Comparison of ENCODE assay signal across 20 cellular contexts in genomic region chr7:129047761-129048160, GRCh38. TPM values are rescaled to one million over a fixed set of nuclear protein-coding genes. Genes with fewer than 3 reads are reported as not detected.
DNase-seq lines count a peak whose midpoint lies in the region; ATAC-seq and TF ChIP-seq lines count a peak whose summit lies in the region.
"Had no signal": no experiment of that assay in that cellular context is flagged by ENCODE, and none has a peak within 500 bp of the region (broad histone marks: within the 10 kb centered on the region; RNA-seq: fewer than 3 reads in every experiment).

No MANE protein-coding gene starts in this region.

- H3K4me3 ChIP-seq in left lung (no peak overlapping the region), sigmoid colon (no peak overlapping the region)
- H3K4me3 ChIP-seq in naive thymus-derived CD4-positive, alpha-beta T cell (ENCODE audit: low read length), result no peak overlapping the region
- H3K4me3 ChIP-seq: SJCRH30 had no signal

- H3K27me3 ChIP-seq in left lung (no peaks in the 10 kb centered on the region), sigmoid colon (no peaks in the 10 kb centered on the region)
- H3K27me3 ChIP-seq in naive thymus-derived CD4-positive, alpha-beta T cell (ENCODE audit: control insufficient read depth in 2 of 2, insufficient read depth in 2 of 2, low read length in 2 of 2), result no peaks in the 10 kb centered on the region
- H3K27me3 ChIP-seq: BE2C, SJCRH30 had no signal

- ATAC-seq in WTC11, result no peak
- peak; percentile 68 for ATAC-seq in left lung
- ATAC-seq in effector memory CD8-positive, alpha-beta T cell (replicated peaks), result no peak
- no peak for ATAC-seq in naive thymus-derived CD4-positive, alpha-beta T cell

- TF ChIP-seq CTCF in WTC11 (IDR thresholded peaks at IDR 0.05) (no peak), left lung (IDR thresholded peaks at IDR 0.05) (no peak), sigmoid colon (IDR thresholded peaks at IDR 0.05) (no peak)

- CTCF ChIA-PET in WTC11 (lab: Charles Lee), result interaction anchor here (1.0 kb wide), 1 partner anchor 44 kb away, joined by 3 read pairs; no protein-coding TSS in a partner anchor
- CTCF ChIA-PET in naive thymus-derived CD4-positive, alpha-beta T cell (lab: Charles Lee), result no interaction called here

- H3K27ac ChIP-seq in left lung (no peak overlapping the region), sigmoid colon (no peak overlapping the region)
- H3K27ac ChIP-seq in naive thymus-derived CD4-positive, alpha-beta T cell (ENCODE audit: low read depth, low read length), result no peak overlapping the region
- H3K27ac ChIP-seq: KMS-11, RWPE1, SJCRH30 had no signal

- H3K4me3 Mint-ChIP-seq in WTC11, result no peak overlapping the region
- H3K4me3 Mint-ChIP-seq in effector memory CD8-positive, alpha-beta T cell, result peak overlapping the region in 1 of 2 donors; percentile 58
- peak overlapping the region in 4 of 10 donors; percentile 2 to 60 (median 20) for H3K4me3 Mint-ChIP-seq in naive thymus-derived CD4-positive, alpha-beta T cell
- H3K4me3 Mint-ChIP-seq: CD4-positive, alpha-beta T cell; HFFc6 had no signal

- TF ChIP-seq EP300 in sigmoid colon (IDR thresholded peaks at IDR 0.05), result no peak

- peak; percentile 79 for DNase-seq in M059J (ENCODE audit: low read depth)
- DNase-seq in WTC11 (ENCODE audit: low spot score), result no peak
- no peak for DNase-seq in left lung
- DNase-seq in effector memory CD8-positive, alpha-beta T cell, result no peak
- no peak for DNase-seq in NCI-H748 treated with DMSO at 0.1 percent for 48 hours (lab: John Stamatoyannopoulos, UW)
- no peak for DNase-seq in sigmoid colon
- DNase-seq in naive thymus-derived CD4-positive, alpha-beta T cell, result no peak
- DNase-seq: BE2C; Calu3; CD4-positive, alpha-beta T cell; DMS53; HFFc6; NCI-H187; NCI-H345; NCI-H526 treated with DMSO at 0.1 percent for 48 hours; NK-92 treated with Interleukin-12 subunit alpha and Interleukin-12 subunit beta, amount 100 ng/mL, for 24 hours; OCI-M1; SJCRH30 had no signal

- POLR2A ChIA-PET in WTC11 (lab: Charles Lee), result no interaction called here
- POLR2A ChIA-PET in naive thymus-derived CD4-positive, alpha-beta T cell (lab: Charles Lee), result no interaction called here

- no peak overlapping the region for H3K27ac Mint-ChIP-seq in WTC11
- H3K27ac Mint-ChIP-seq in effector memory CD8-positive, alpha-beta T cell, result no peak overlapping the region
- H3K27ac Mint-ChIP-seq in naive thymus-derived CD4-positive, alpha-beta T cell, result no peak overlapping the region
- H3K27ac Mint-ChIP-seq: CD4-positive, alpha-beta T cell; HFFc6 had no signal

- H3K36me3 ChIP-seq in left lung (no peaks in the 10 kb centered on the region), sigmoid colon (no peaks in the 10 kb centered on the region)
- peaks cover 0 to 4% (median 0%) of the 10 kb centered on the region in 3 experiments for H3K36me3 ChIP-seq in naive thymus-derived CD4-positive, alpha-beta T cell (ENCODE audit: control insufficient read depth in 2 of 3, insufficient read depth in 3 of 3, low read length in 3 of 3)

- H3K4me1 Mint-ChIP-seq in WTC11, result peaks cover 38% of the 10 kb centered on the region
- peaks cover 42 to 57% of the 10 kb centered on the region in 2 donors for H3K4me1 Mint-ChIP-seq in effector memory CD8-positive, alpha-beta T cell (ENCODE audit: low read depth in 2 of 2)
- H3K4me1 Mint-ChIP-seq in naive thymus-derived CD4-positive, alpha-beta T cell, result peaks cover 58 to 90% (median 81%) of the 10 kb centered on the region in 7 donors

- 94% methylated on average over 2 of the region's 2 CpGs for WGBS in sigmoid colon, 2 donors

- no peaks in the 10 kb centered on the region for H3K27me3 Mint-ChIP-seq in WTC11 (ENCODE audit: low read depth)
- no peaks in the 10 kb centered on the region for H3K27me3 Mint-ChIP-seq in effector memory CD8-positive, alpha-beta T cell
- no peaks in the 10 kb centered on the region for H3K27me3 Mint-ChIP-seq in naive thymus-derived CD4-positive, alpha-beta T cell
- H3K27me3 Mint-ChIP-seq: CD4-positive, alpha-beta T cell had no signal

- H3K4me1 ChIP-seq in left lung (peaks cover 5 to 80% of the 10 kb centered on the region in 2 donors), sigmoid colon (peaks cover 0 to 39% (median 16%) of the 10 kb centered on the region in 4 donors)
- H3K4me1 ChIP-seq in naive thymus-derived CD4-positive, alpha-beta T cell (ENCODE audit: control insufficient read depth in 2 of 2, insufficient read depth in 2 of 2, low read length in 2 of 2), result peaks cover 21 to 33% of the 10 kb centered on the region in 2 donors
- H3K4me1 ChIP-seq: BE2C, SJCRH30 had no signal

- H3K36me3 Mint-ChIP-seq in WTC11, result peaks cover 12% of the 10 kb centered on the region
- peaks cover 14% of the 10 kb centered on the region for H3K36me3 Mint-ChIP-seq in effector memory CD8-positive, alpha-beta T cell (ENCODE audit: insufficient read depth)
- H3K36me3 Mint-ChIP-seq in naive thymus-derived CD4-positive, alpha-beta T cell, result peaks cover 10 to 30% (median 23%) of the 10 kb centered on the region in 5 donors

- intact Hi-C loops in left lung (cut with DNase I), result no loop called here
- intact Hi-C loops in sigmoid colon (cut with DNase I), result no loop called here
- intact Hi-C loops in naive thymus-derived CD4-positive, alpha-beta T cell (cut with micrococcal nuclease), result no loop called here

- H3K9me3 ChIP-seq in left lung, result no peaks in the 10 kb centered on the region
- H3K9me3 ChIP-seq in sigmoid colon, result no peaks in the 10 kb centered on the region
- H3K9me3 ChIP-seq in naive thymus-derived CD4-positive, alpha-beta T cell (ENCODE audit: control insufficient read depth in 2 of 3, low read length in 3 of 3), result no peaks in the 10 kb centered on the region
- H3K9me3 ChIP-seq: BE2C, SJCRH30 had no signal

- H3K9me3 Mint-ChIP-seq in WTC11, result no peaks in the 10 kb centered on the region
- H3K9me3 Mint-ChIP-seq in effector memory CD8-positive, alpha-beta T cell, result no peaks in the 10 kb centered on the region
- H3K9me3 Mint-ChIP-seq in naive thymus-derived CD4-positive, alpha-beta T cell, result no peaks in the 10 kb centered on the region
- H3K9me3 Mint-ChIP-seq: CD4-positive, alpha-beta T cell; HFFc6 had no signal

- TF ChIP-seq POLR2A in sigmoid colon (IDR thresholded peaks at IDR 0.05), result no peak

TF ChIP-seq in WTC11, 78 proteins besides CTCF, POLR2A, EP300 and RAD21:
- TF ChIP-seq ZNF121 (CRISPR knock-in tag; IDR thresholded peaks at IDR 0.05) (peak; percentile 41; the same call in 1 of the 2 replicates), GABPB1 (CRISPR knock-in tag; IDR thresholded peaks at IDR 0.05) (no peak)
TF ChIP-seq in WTC11: peak in this region for 1.

RNA-seq across cellular contexts. Expression of gene TNPO3, which starts 7.2 kb away (rescaled TPM):
- 48.1 and 70.7 TPM in 2 replicates for total RNA-seq in M059J (2014; rRNA removed; shearing (Covaris generic))
- 87.0 to 91.7 TPM (median 89.1 TPM) in 3 replicates for total RNA-seq in WTC11 (2021)
- total RNA-seq in left lung, result 10 to 100 TPM; 34.9 to 38.7 TPM
- total RNA-seq in sigmoid colon, result 10 to 100 TPM; 35.2 to 40.5 (median 35.9) TPM
- polyA plus RNA-seq in sigmoid colon, result 10 to 100 TPM; 13.2 to 23.8 (median 16.0) TPM
- total RNA-seq in naive thymus-derived CD4-positive, alpha-beta T cell, result 10 to 100 TPM; 28.6 to 40.6 (median 39.6) TPM
- 10 to 100 TPM; 30.4 to 37.7 TPM for polyA plus RNA-seq in naive thymus-derived CD4-positive, alpha-beta T cell
